Comparison of ENCODE assay signal across 7 cellular contexts in the genomic region with DNA sequence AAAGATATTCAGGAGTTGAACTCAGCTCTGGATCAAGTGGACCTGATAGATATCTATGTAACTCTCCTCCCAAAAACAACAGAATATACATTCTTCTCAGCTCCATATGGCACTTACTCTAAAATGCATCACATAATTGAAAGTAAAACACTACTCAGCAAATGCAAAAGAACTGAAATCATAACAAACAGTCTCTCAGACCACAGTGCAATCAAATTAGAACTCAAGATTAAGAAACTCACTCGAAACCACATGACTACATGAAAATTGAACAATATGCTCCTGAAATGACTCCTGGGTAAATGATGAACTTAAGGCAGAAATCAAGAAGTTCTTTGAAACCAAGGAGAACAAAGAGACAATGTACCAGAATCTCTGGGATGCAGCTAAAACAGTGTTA. TPM values are rescaled to one million over a fixed set of nuclear protein-coding genes. Genes with fewer than 3 reads are reported as not detected.
DNase-seq lines count a peak whose midpoint lies in the region; ATAC-seq and TF ChIP-seq lines count a peak whose summit lies in the region.
"Not testable (repeated sequence)": the region's sequence is repeated elsewhere in the genome, so short reads cannot be mapped to it uniquely, and the experiment has no call there.

No MANE protein-coding gene starts in this region.

- ATAC-seq in central memory CD8-positive, alpha-beta T cell (replicated peaks; ENCODE audit: extremely low read depth, poor library complexity, severe bottlenecking); natural killer cell treated with Interleukin-12 subunit alpha and Interleukin-12 subunit beta and Interleukin-15 and Interleukin-18, amount 100 ng/mL, for 72 hours: not testable (repeated sequence)

- peaks cover 18% of the 10 kb centered on the region for H3K36me3 Mint-ChIP-seq in T-helper 2 cell treated with Interferon-gamma antibody and Interleukin-4, amounts not matched to agents 5 μg/mL and 100 μg/mL, for 36 hours (ENCODE audit: low read depth)
- H3K36me3 Mint-ChIP-seq in activated T-cell treated with anti-CD3 and anti-CD28 coated beads, Interleukin-2, amount 50 U/mL, for 24 hours (ENCODE audit: low read depth); activated T-helper 1 cell treated with anti-CD3 and anti-CD28 coated beads, Interleukin-12 subunit alpha, Interleukin-12 subunit beta, Interleukin-2, Interleukin-4 antibody, amounts not matched to agents 30 ng/mL and 10 ng/mL and 1 ng/mL, durations not matched to agents 14 hours and 24 hours and 36 hours (ENCODE audit: low read depth); activated naive CD4-positive, alpha-beta T cell treated with anti-CD3 and anti-CD28 coated beads, Interleukin-2, amount 50 U/mL, for 24 hours; central memory CD8-positive, alpha-beta T cell (ENCODE audit: insufficient read depth): not testable (repeated sequence)
- peaks cover 30% of the 10 kb centered on the region for H3K36me3 Mint-ChIP-seq in natural killer cell treated with Interleukin-12 subunit alpha and Interleukin-12 subunit beta and Interleukin-15 and Interleukin-18, amount 100 ng/mL, for 72 hours

- peak overlapping the region; percentile 14 for H3K4me3 Mint-ChIP-seq in T-helper 2 cell treated with Interferon-gamma antibody and Interleukin-4, amounts not matched to agents 5 μg/mL and 100 μg/mL, for 36 hours
- not testable (repeated sequence) for H3K4me3 Mint-ChIP-seq in activated T-cell treated with anti-CD3 and anti-CD28 coated beads, Interleukin-2, amount 50 U/mL, for 24 hours; activated naive CD4-positive, alpha-beta T cell treated with anti-CD3 and anti-CD28 coated beads, Interleukin-2, amount 50 U/mL, for 24 hours; central memory CD8-positive, alpha-beta T cell
- peak overlapping the region; percentile 21 for H3K4me3 Mint-ChIP-seq in activated T-helper 1 cell treated with anti-CD3 and anti-CD28 coated beads, Interleukin-12 subunit alpha, Interleukin-12 subunit beta, Interleukin-2, Interleukin-4 antibody, amounts not matched to agents 30 ng/mL and 10 ng/mL and 1 ng/mL, durations not matched to agents 14 hours and 24 hours and 36 hours
- H3K4me3 Mint-ChIP-seq in natural killer cell treated with Interleukin-12 subunit alpha and Interleukin-12 subunit beta and Interleukin-15 and Interleukin-18, amount 100 ng/mL, for 72 hours, result peak overlapping the region; percentile 65

- not testable (repeated sequence) for H3K36me3 ChIP-seq in KMS-11 (ENCODE audit: insufficient read depth)

- intact Hi-C loops in activated T-helper 1 cell treated with anti-CD3 and anti-CD28 coated beads, Interleukin-12 subunit alpha, Interleukin-12 subunit beta, Interleukin-2, Interleukin-4 antibody, amounts not matched to agents 30 ng/mL and 10 ng/mL and 1 ng/mL, durations not matched to agents 14 hours and 24 hours and 36 hours (cut with micrococcal nuclease), result loop anchor here (1.0 kb wide), 3 partner anchors 64 to 163 kb away; no protein-coding TSS in a partner anchor

- H2AFZ ChIP-seq in KMS-11 (ENCODE audit: low read depth), result not testable (repeated sequence)

- not testable (repeated sequence) for H3K79me2 ChIP-seq in KMS-11 (ENCODE audit: insufficient read depth, low read depth)

- peaks cover 25% of the 10 kb centered on the region for H3K4me1 Mint-ChIP-seq in T-helper 2 cell treated with Interferon-gamma antibody and Interleukin-4, amounts not matched to agents 5 μg/mL and 100 μg/mL, for 36 hours (ENCODE audit: low read depth)
- H3K4me1 Mint-ChIP-seq in activated T-cell treated with anti-CD3 and anti-CD28 coated beads, Interleukin-2, amount 50 U/mL, for 24 hours (ENCODE audit: low read depth), result peaks cover 29% of the 10 kb centered on the region
- peaks cover 24% of the 10 kb centered on the region for H3K4me1 Mint-ChIP-seq in activated T-helper 1 cell treated with anti-CD3 and anti-CD28 coated beads, Interleukin-12 subunit alpha, Interleukin-12 subunit beta, Interleukin-2, Interleukin-4 antibody, amounts not matched to agents 30 ng/mL and 10 ng/mL and 1 ng/mL, durations not matched to agents 14 hours and 24 hours and 36 hours (ENCODE audit: low read depth)
- peaks cover 24% of the 10 kb centered on the region for H3K4me1 Mint-ChIP-seq in activated naive CD4-positive, alpha-beta T cell treated with anti-CD3 and anti-CD28 coated beads, Interleukin-2, amount 50 U/mL, for 24 hours
- not testable (repeated sequence) for H3K4me1 Mint-ChIP-seq in central memory CD8-positive, alpha-beta T cell
- peaks cover 13 to 37% of the 10 kb centered on the region in 2 donors for H3K4me1 Mint-ChIP-seq in natural killer cell treated with Interleukin-12 subunit alpha and Interleukin-12 subunit beta and Interleukin-15 and Interleukin-18, amount 100 ng/mL, for 72 hours (ENCODE audit: low read depth in 2 of 2)

- H3K4me1 ChIP-seq in KMS-11 (ENCODE audit: low read depth, poor library complexity, severe bottlenecking), result peaks cover 14% of the 10 kb centered on the region

- not testable (repeated sequence) for H4K20me1 ChIP-seq in KMS-11 (ENCODE audit: insufficient read depth)

- H3K4me3 ChIP-seq in KMS-11 (IDR thresholded peaks at IDR 0.05; ENCODE audit: insufficient read depth, low read depth, low read length), result not testable (repeated sequence)

- not testable (repeated sequence) for DNase-seq in T-helper 2 cell treated with Interferon-gamma antibody and Interleukin-4, amounts not matched to agents 5 μg/mL and 100 μg/mL, for 36 hours (ENCODE audit: low spot score); activated T-cell treated with anti-CD3 and anti-CD28 coated beads, Interleukin-2, amount 50 U/mL, for 24 hours; activated T-helper 1 cell treated with anti-CD3 and anti-CD28 coated beads, Interleukin-12 subunit alpha, Interleukin-12 subunit beta, Interleukin-2, Interleukin-4 antibody, amounts not matched to agents 30 ng/mL and 10 ng/mL and 1 ng/mL, durations not matched to agents 14 hours and 24 hours and 36 hours (ENCODE audit: low spot score); central memory CD8-positive, alpha-beta T cell (ENCODE audit: low spot score in 2 of 2); natural killer cell treated with Interleukin-12 subunit alpha and Interleukin-12 subunit beta and Interleukin-15 and Interleukin-18, amount 100 ng/mL, for 72 hours (ENCODE audit: low spot score)

- not testable (repeated sequence) for H3K27ac Mint-ChIP-seq in T-helper 2 cell treated with Interferon-gamma antibody and Interleukin-4, amounts not matched to agents 5 μg/mL and 100 μg/mL, for 36 hours
- peak overlapping the region; percentile 50 for H3K27ac Mint-ChIP-seq in activated T-cell treated with anti-CD3 and anti-CD28 coated beads, Interleukin-2, amount 50 U/mL, for 24 hours
- peak overlapping the region; percentile 10 for H3K27ac Mint-ChIP-seq in activated T-helper 1 cell treated with anti-CD3 and anti-CD28 coated beads, Interleukin-12 subunit alpha, Interleukin-12 subunit beta, Interleukin-2, Interleukin-4 antibody, amounts not matched to agents 30 ng/mL and 10 ng/mL and 1 ng/mL, durations not matched to agents 14 hours and 24 hours and 36 hours
- H3K27ac Mint-ChIP-seq in activated naive CD4-positive, alpha-beta T cell treated with anti-CD3 and anti-CD28 coated beads, Interleukin-2, amount 50 U/mL, for 24 hours, result peak overlapping the region; percentile 12
- peak overlapping the region; percentile 11 for H3K27ac Mint-ChIP-seq in central memory CD8-positive, alpha-beta T cell (ENCODE audit: low read depth)
- H3K27ac Mint-ChIP-seq in natural killer cell treated with Interleukin-12 subunit alpha and Interleukin-12 subunit beta and Interleukin-15 and Interleukin-18, amount 100 ng/mL, for 72 hours, result peak overlapping the region; percentile 2 to 46

- H3K27me3 ChIP-seq in KMS-11 (ENCODE audit: insufficient read depth, low read depth), result not testable (repeated sequence)

- peaks cover 20% of the 10 kb centered on the region for H3K9me3 Mint-ChIP-seq in T-helper 2 cell treated with Interferon-gamma antibody and Interleukin-4, amounts not matched to agents 5 μg/mL and 100 μg/mL, for 36 hours
- H3K9me3 Mint-ChIP-seq in activated T-cell treated with anti-CD3 and anti-CD28 coated beads, Interleukin-2, amount 50 U/mL, for 24 hours, result peaks cover 14% of the 10 kb centered on the region
- H3K9me3 Mint-ChIP-seq in activated T-helper 1 cell treated with anti-CD3 and anti-CD28 coated beads, Interleukin-12 subunit alpha, Interleukin-12 subunit beta, Interleukin-2, Interleukin-4 antibody, amounts not matched to agents 30 ng/mL and 10 ng/mL and 1 ng/mL, durations not matched to agents 14 hours and 24 hours and 36 hours, result peaks cover 30% of the 10 kb centered on the region
- not testable (repeated sequence) for H3K9me3 Mint-ChIP-seq in activated naive CD4-positive, alpha-beta T cell treated with anti-CD3 and anti-CD28 coated beads, Interleukin-2, amount 50 U/mL, for 24 hours; central memory CD8-positive, alpha-beta T cell; natural killer cell treated with Interleukin-12 subunit alpha and Interleukin-12 subunit beta and Interleukin-15 and Interleukin-18, amount 100 ng/mL, for 72 hours

- not testable (repeated sequence) for TF ChIP-seq CTCF in KMS-11 (conservative IDR thresholded peaks at IDR 0.05; ENCODE audit: low read depth, low read length)

- H3K27me3 Mint-ChIP-seq in T-helper 2 cell treated with Interferon-gamma antibody and Interleukin-4, amounts not matched to agents 5 μg/mL and 100 μg/mL, for 36 hours (ENCODE audit: low read depth), result peaks cover 11% of the 10 kb centered on the region
- H3K27me3 Mint-ChIP-seq in activated T-cell treated with anti-CD3 and anti-CD28 coated beads, Interleukin-2, amount 50 U/mL, for 24 hours; activated T-helper 1 cell treated with anti-CD3 and anti-CD28 coated beads, Interleukin-12 subunit alpha, Interleukin-12 subunit beta, Interleukin-2, Interleukin-4 antibody, amounts not matched to agents 30 ng/mL and 10 ng/mL and 1 ng/mL, durations not matched to agents 14 hours and 24 hours and 36 hours (ENCODE audit: insufficient read depth); activated naive CD4-positive, alpha-beta T cell treated with anti-CD3 and anti-CD28 coated beads, Interleukin-2, amount 50 U/mL, for 24 hours; central memory CD8-positive, alpha-beta T cell; natural killer cell treated with Interleukin-12 subunit alpha and Interleukin-12 subunit beta and Interleukin-15 and Interleukin-18, amount 100 ng/mL, for 72 hours: not testable (repeated sequence)

- H3K9ac ChIP-seq in KMS-11, result not testable (repeated sequence)

- H3K4me2 ChIP-seq in KMS-11, result peak overlapping the region; percentile 19

- H3K27ac ChIP-seq in KMS-11, result not testable (repeated sequence)

RNA-seq across cellular contexts. Expression of a gene that starts 45.1 kb away (rescaled TPM):
- 15.3 and 17.6 TPM in 2 replicates for total RNA-seq in activated T-helper 1 cell treated with anti-CD3 and anti-CD28 coated beads, Interleukin-12 subunit alpha, Interleukin-12 subunit beta, Interleukin-2, Interleukin-4 antibody, amounts not matched to agents 30 ng/mL and 10 ng/mL and 1 ng/mL, durations not matched to agents 14 hours and 24 hours and 36 hours
- total RNA-seq in natural killer cell treated with Interleukin-12 subunit alpha and Interleukin-12 subunit beta and Interleukin-15 and Interleukin-18, amount 100 ng/mL, for 72 hours, result 10 to 100 TPM in 1 of 2 donors, 1 to 10 TPM in 1; 6.6 to 13.6 TPM
